ENCODE assay signal across 1 cellular context in genomic region chr17:82056729-82057621, GRCh38.
TF ChIP-seq lines count a peak whose summit lies in the region.

No MANE protein-coding gene starts in this region.

TF ChIP-seq in HepG2, 621 proteins besides CTCF, POLR2A, EP300 and RAD21 (continued from another document and continues in another):
- peak; percentile 41; the same call in 1 of the 2 replicates for TF ChIP-seq ARID5B (CRISPR knock-in tag; IDR thresholded peaks at IDR 0.05)
- TF ChIP-seq ZNF788 (CRISPR knock-in tag; IDR thresholded peaks at IDR 0.05; ENCODE audit: borderline replicate concordance): peak; percentile 89; the same call in 1 of the 2 replicates
- TF ChIP-seq DZIP1 (CRISPR knock-in tag; IDR thresholded peaks at IDR 0.05): peak; percentile 57; the same call in 1 of the 2 replicates
- TF ChIP-seq PTBP1 (IDR thresholded peaks at IDR 0.05; ENCODE audit: low read depth, low read length, poor library complexity, severe bottlenecking): no peak
- 0 out of 2 replicates have a peak, but pooled peaks have one; percentile 49 for TF ChIP-seq ZMYM4 (CRISPR knock-in tag; IDR thresholded peaks at IDR 0.05)
- peak; percentile 65; the same call in 1 of the 2 replicates for TF ChIP-seq YEATS4 (CRISPR knock-in tag; IDR thresholded peaks at IDR 0.05; ENCODE audit: borderline replicate concordance)
- peak; percentile 64; the same call in 1 of the 2 replicates for TF ChIP-seq ZNF580 (CRISPR knock-in tag; IDR thresholded peaks at IDR 0.05; ENCODE audit: borderline replicate concordance, low read depth)
- peak; percentile 68 for TF ChIP-seq ETV5 (CRISPR knock-in tag; IDR thresholded peaks at IDR 0.05; ENCODE audit: borderline replicate concordance)
- TF ChIP-seq SMAD1 (CRISPR knock-in tag; IDR thresholded peaks at IDR 0.05; ENCODE audit: borderline replicate concordance, low read depth): peak; percentile 80; the same call in 1 of the 2 replicates
- no peak; the same call in none of the 2 replicates for TF ChIP-seq POLR2AphosphoS5 (IDR thresholded peaks at IDR 0.05; ENCODE audit: low read depth, low read length)
- peak; percentile 52 for TF ChIP-seq XRCC5 (optimal IDR thresholded peaks at IDR 0.05; ENCODE audit: low read length)
- peak; percentile 61 to 66; a peak in 3 of 4 replicates for TF ChIP-seq MAFK (conservative IDR thresholded peaks at IDR 0.05 in 1 of 2, IDR thresholded peaks at IDR 0.05 in 1 of 2; ENCODE audit: low read length in 2 of 2)
- no peak for TF ChIP-seq FOSL2 (CRISPR knock-in tag; IDR thresholded peaks at IDR 0.05)
- TF ChIP-seq PAWR (CRISPR knock-in tag; IDR thresholded peaks at IDR 0.05; ENCODE audit: borderline replicate concordance): peak; percentile 70; the same call in 1 of the 2 replicates
- peak; percentile 33; the same call in 1 of the 2 replicates for TF ChIP-seq ZNF777 (CRISPR knock-in tag; IDR thresholded peaks at IDR 0.05)
- TF ChIP-seq ZBTB37 (CRISPR knock-in tag; IDR thresholded peaks at IDR 0.05): 0 out of 2 replicates have a peak, but pooled peaks have one; percentile 15
- no peak for TF ChIP-seq ZSCAN30 (CRISPR knock-in tag; IDR thresholded peaks at IDR 0.05)
- TF ChIP-seq CREBL2 (CRISPR knock-in tag; IDR thresholded peaks at IDR 0.05; ENCODE audit: borderline replicate concordance): no peak
- peak; percentile 69; the same call in 1 of the 2 replicates for TF ChIP-seq ZZZ3 (CRISPR knock-in tag; IDR thresholded peaks at IDR 0.05; ENCODE audit: borderline replicate concordance)
- peak; percentile 73; the same call in 1 of the 2 replicates for TF ChIP-seq ZGPAT (CRISPR knock-in tag; IDR thresholded peaks at IDR 0.05)
- TF ChIP-seq ZNF644 (CRISPR knock-in tag; IDR thresholded peaks at IDR 0.05; ENCODE audit: low read depth): no peak
- TF ChIP-seq FOXJ3 (CRISPR knock-in tag; IDR thresholded peaks at IDR 0.05; ENCODE audit: borderline replicate concordance): peak; percentile 40; the same call in 1 of the 2 replicates
- TF ChIP-seq PHF5A (CRISPR knock-in tag; IDR thresholded peaks at IDR 0.05; ENCODE audit: low read depth, unreplicated experiment): peak; percentile 73
- TF ChIP-seq ZBTB34 (CRISPR knock-in tag; IDR thresholded peaks at IDR 0.05): 0 out of 2 replicates have a peak, but pooled peaks have one; percentile 7
- no peak for TF ChIP-seq MBD4 (IDR thresholded peaks at IDR 0.05; ENCODE audit: borderline replicate concordance, low read length)
- no peak for TF ChIP-seq FLYWCH1 (CRISPR knock-in tag; IDR thresholded peaks at IDR 0.05)
- peak; percentile 51; the same call in 1 of the 2 replicates for TF ChIP-seq RARG (CRISPR knock-in tag; IDR thresholded peaks at IDR 0.05; ENCODE audit: low read depth)
- peak; percentile 87 for TF ChIP-seq ZC3H13 (CRISPR knock-in tag; IDR thresholded peaks at IDR 0.05)
- no peak for TF ChIP-seq SP1 (IDR thresholded peaks at IDR 0.05)
- peak; percentile 41; the same call in 1 of the 2 replicates for TF ChIP-seq SP1 (CRISPR knock-in tag; IDR thresholded peaks at IDR 0.05)
- TF ChIP-seq ZNF484 (CRISPR knock-in tag; IDR thresholded peaks at IDR 0.05; ENCODE audit: borderline replicate concordance, low read depth): 0 out of 2 replicates have a peak, but pooled peaks have one; percentile 70
- TF ChIP-seq PAXIP1 (CRISPR knock-in tag; conservative IDR thresholded peaks at IDR 0.05): peak; percentile 96
- peak; percentile 62 for TF ChIP-seq BORCS8-MEF2B (CRISPR knock-in tag; IDR thresholded peaks at IDR 0.05)
- TF ChIP-seq TGIF2 (CRISPR knock-in tag; IDR thresholded peaks at IDR 0.05): peak; percentile 64; the same call in 1 of the 2 replicates
- peak; percentile 4 for TF ChIP-seq TEAD3 (CRISPR knock-in tag; optimal IDR thresholded peaks at IDR 0.05; ENCODE audit: borderline replicate concordance)
